ENCODE assay signal across 8 cellular contexts in genomic region chr15:66505430-66505811, GRCh38. TPM values are rescaled to one million over a fixed set of nuclear protein-coding genes. Genes with fewer than 3 reads are reported as not detected.
A peak's percentile ranks its signal among the peaks of the same experiment; 100 is the strongest.
DNase-seq lines count a peak whose midpoint lies in the region; ATAC-seq and TF ChIP-seq lines count a peak whose summit lies in the region.

No MANE protein-coding gene starts in this region.

- H3K4me1 ChIP-seq in lower lobe of right lung (peaks cover 38% of the 10 kb centered on the region), urinary bladder (ENCODE audit: insufficient read depth) (no peaks in the 10 kb centered on the region)

- H3K27ac ChIP-seq in HL-60 (replicated peaks) (peak overlapping the region; percentile 99), lower lobe of right lung (peak overlapping the region; percentile 97), urinary bladder (ENCODE audit: low read depth) (peak overlapping the region; percentile 95)

- TF ChIP-seq CTCF in HL-60 (IDR thresholded peaks at IDR 0.05; ENCODE audit: insufficient read depth, low read length) (no peak), astrocyte of the spinal cord (IDR thresholded peaks at IDR 0.05; ENCODE audit: low read depth, low read length) (no peak), lower lobe of right lung (IDR thresholded peaks at IDR 0.05) (no peak)

- H3K4me3 ChIP-seq in HL-60 (replicated peaks; ENCODE audit: insufficient read depth, low read length) (peak overlapping the region; percentile 86), astrocyte of the spinal cord (ENCODE audit: low read depth, low read length) (peak overlapping the region; percentile 100), lower lobe of right lung (peak overlapping the region; percentile 99), urinary bladder (ENCODE audit: low read depth, low read length) (peak overlapping the region; percentile 59)

- ATAC-seq in GM19023 (IDR thresholded peaks at IDR 0.05; ENCODE audit: unreplicated experiment) (peak; percentile 19), lower lobe of right lung (peak in 1 of 2 donors; percentile 45), HG03565 (IDR thresholded peaks at IDR 0.05; ENCODE audit: unreplicated experiment) (no peak)

- WGBS in urinary bladder: under 1% methylated on average over 13 of the region's 13 CpGs

- in situ Hi-C loops in astrocyte of the spinal cord (cut with HindIII; ENCODE audit: low sequenced_read_pairs): no loop called here

- H3K9me3 ChIP-seq in lower lobe of right lung: no peaks in the 10 kb centered on the region

- intact Hi-C loops in lower lobe of right lung (cut with DNase I): no loop called here

- no peaks in the 10 kb centered on the region for H3K27me3 ChIP-seq in HL-60 (ENCODE audit: insufficient read depth, poor library complexity, severe bottlenecking)
- H3K27me3 ChIP-seq in lower lobe of right lung (ENCODE audit: low read depth): no peaks in the 10 kb centered on the region

- DNase-seq in HL-60 (ENCODE audit: low read depth in 1 of 2, low spot score in 1 of 2) (no peak), astrocyte of the spinal cord (ENCODE audit: low read depth, low spot score) (no peak), lower lobe of right lung (no peak), cerebellum (ENCODE audit: low spot score) (no peak), hepatic stellate cell (ENCODE audit: low spot score) (no peak)

- H3K36me3 ChIP-seq in lower lobe of right lung (peaks cover 30% of the 10 kb centered on the region), urinary bladder (ENCODE audit: insufficient read depth) (peaks cover 2% of the 10 kb centered on the region)

RNA-seq across cellular contexts. Expression of gene ZWILCH, which starts 0.3 kb away (rescaled TPM):
- total RNA-seq in lower lobe of right lung: 4.1 TPM
- 21.3 TPM for total RNA-seq in urinary bladder
- 5.2 TPM for polyA plus RNA-seq in urinary bladder
- 31.1 TPM for total RNA-seq in cerebellum

RNA-seq across cellular contexts. Expression of gene RPL4, which starts 0.8 kb away (rescaled TPM):
- total RNA-seq in lower lobe of right lung: 1,655 TPM
- total RNA-seq in urinary bladder: 2,996 TPM
- 3,806 TPM for polyA plus RNA-seq in urinary bladder
- 1,403 TPM for total RNA-seq in cerebellum

RNA-seq across cellular contexts. Expression of gene SNAPC5, which starts 7.9 kb away (rescaled TPM):
- total RNA-seq in lower lobe of right lung (26.1 TPM), urinary bladder (11.1 TPM), cerebellum (10.0 TPM)
- 46.2 TPM for polyA plus RNA-seq in urinary bladder
